Comparison of ENCODE assay signal across 15 cellular contexts in genomic region chr17:65229596-65229995, GRCh38.
DNase-seq lines count a peak whose midpoint lies in the region; ATAC-seq, FAIRE-seq and TF ChIP-seq lines count a peak whose summit lies in the region.
"Had no signal": no experiment of that assay in that cellular context is flagged by ENCODE, and none has a peak within 500 bp of the region (broad histone marks: within the 10 kb centered on the region; RNA-seq: fewer than 3 reads in every experiment).

No MANE protein-coding gene starts in this region.

- H3K9me2 ChIP-seq in OCI-LY7 (ENCODE audit: insufficient read depth, low read length): no peaks in the 10 kb centered on the region

- H3K9ac ChIP-seq in BLaER1 treated with 17β-estradiol and CSF1 and Interleukin-3, amounts not matched to agents 10 nM and 100 nM: no peak overlapping the region
- no peak overlapping the region for H3K9ac ChIP-seq in K562 (ENCODE audit: insufficient read depth in 1 of 2, low read depth in 2 of 2, low read length in 2 of 2)

- TF ChIP-seq POLR2A in K562 (conservative IDR thresholded peaks at IDR 0.05): no peak

- BruUV-seq in OCI-LY7 (replicated peaks; lab: Mats Ljungman, UMichigan) (no TSS peak), K562 (replicated peaks; lab: Mats Ljungman, UMichigan) (no TSS peak)

- H3K9me3 ChIP-seq in BLaER1 treated with 17β-estradiol and CSF1 and Interleukin-3, amounts not matched to agents 10 nM and 100 nM (replicated peaks in 1 of 11): peaks cover 0 to 15% (median 0%) of the 10 kb centered on the region in 11 experiments; a peak in 4 of 22 replicates
- H3K9me3 ChIP-seq in OCI-LY7 (ENCODE audit: low read length) (no peaks in the 10 kb centered on the region), K562 (replicated peaks; ENCODE audit: control insufficient read depth, insufficient read depth, low read depth, low read length) (no peaks in the 10 kb centered on the region)
- H3K9me3 ChIP-seq: gastrocnemius medialis, pancreas, thyroid gland had no signal

- CTCF ChIA-PET in OCI-LY7 (lab: Charles Lee; ENCODE audit: unreplicated experiment): no interaction called here
- CTCF ChIA-PET in K562 (lab: Yijun Ruan, JAX; ENCODE audit: low intra/inter-chr PET ratio): no interaction called here

- H3K79me2 ChIP-seq in OCI-LY7 (ENCODE audit: insufficient read depth, low read depth, low read length): no peaks in the 10 kb centered on the region
- no peaks in the 10 kb centered on the region for H3K79me2 ChIP-seq in K562 (ENCODE audit: control insufficient read depth, insufficient read depth, low read length)

- peak overlapping the region; percentile 65 to 95 (median 78) for H3K4me2 ChIP-seq in BLaER1 treated with 17β-estradiol and CSF1 and Interleukin-3, amounts not matched to agents 10 nM and 100 nM
- H3K4me2 ChIP-seq in OCI-LY7 (ENCODE audit: low read length) (no peak overlapping the region), K562 (ENCODE audit: insufficient read depth, low read length) (no peak overlapping the region; the same call in 1 of the 2 replicates)

- in situ Hi-C loops in K562 (cut with MboI): no loop called here

- no peak for TF ChIP-seq RAD21 in K562 (CRISPR knock-in tag; conservative IDR thresholded peaks at IDR 0.05 in 1 of 2, IDR thresholded peaks at IDR 0.05 in 1 of 2)

- intact Hi-C loops in OCI-LY7 (cut with micrococcal nuclease; ENCODE audit: unreplicated experiment): no loop called here
- intact Hi-C loops in K562 (cut with micrococcal nuclease): no loop called here

- no peaks in the 10 kb centered on the region for H3K9me1 ChIP-seq in K562 (ENCODE audit: control insufficient read depth, insufficient read depth, low read length)

- ATAC-seq in GM19328 (IDR thresholded peaks at IDR 0.05; ENCODE audit: unreplicated experiment): peak; percentile 10
- ATAC-seq in K562: no peak
- no peak for ATAC-seq in GM19351 (IDR thresholded peaks at IDR 0.05; ENCODE audit: unreplicated experiment)
- ATAC-seq: gastrocnemius medialis, HepG2 had no signal

- no peak for TF ChIP-seq CTCF in OCI-LY7 (conservative IDR thresholded peaks at IDR 0.05; ENCODE audit: low read length)
- no peak for TF ChIP-seq CTCF in K562 (IDR thresholded peaks at IDR 0.05 in 2 of 3, conservative IDR thresholded peaks at IDR 0.05 in 1 of 3; ENCODE audit: insufficient read depth in 2 of 3, low read depth in 1 of 3, low read length in 3 of 3)
- TF ChIP-seq CTCF in GM10266 (IDR thresholded peaks at IDR 0.05; ENCODE audit: control insufficient read depth, insufficient read depth, low read depth, missing control alignments): no peak

- peak overlapping the region in 3 of 11 experiments; percentile 4 to 59 (median 15); a peak in 4 of 22 replicates for H3K27ac ChIP-seq in BLaER1 treated with 17β-estradiol and CSF1 and Interleukin-3, amounts not matched to agents 10 nM and 100 nM
- H3K27ac ChIP-seq in OCI-LY7 (ENCODE audit: low read depth, low read length, poor library complexity, severe bottlenecking) (no peak overlapping the region), K562 (ENCODE audit: extremely low read depth, low read depth, low read length) (peak overlapping the region; percentile 48; the same call in 1 of the 3 replicates)
- H3K27ac ChIP-seq: gastrocnemius medialis, pancreas, thyroid gland had no signal

- no peak for DNase-seq in OCI-LY7 (ENCODE audit: low spot score)
- DNase-seq in K562 (ENCODE audit: extremely low read depth in 1 of 4, low spot score in 3 of 4): no peak
- no peak for DNase-seq in NCI-H446 (lab: John Stamatoyannopoulos, UW)
- DNase-seq in HUDEP-2 (lab: John Stamatoyannopoulos, UW; ENCODE audit: unreplicated experiment in 76 of 76): no peak
- no peak for DNase-seq in GM10266 (ENCODE audit: extremely low spot score)
- DNase-seq: gastrocnemius medialis, kidney, NCI-H1694 treated with DMSO at 0.1 percent for 48 hours, pancreas, thyroid gland had no signal

- POLR2A ChIA-PET in OCI-LY7 (lab: Charles Lee) (no interaction called here), K562 (lab: Yijun Ruan, JAX) (interaction anchor here (0.6 to 1.3 kb wide), 2 partner anchors 19 to 1297 kb away, joined by 3 read pairs; no protein-coding TSS in a partner anchor)

- H3K4me1 ChIP-seq in BLaER1 treated with 17β-estradiol and CSF1 and Interleukin-3, amounts not matched to agents 10 nM and 100 nM: peaks cover 22 to 30% (median 24%) of the 10 kb centered on the region in 10 experiments
- H3K4me1 ChIP-seq in OCI-LY7 (ENCODE audit: insufficient read depth, low read length, poor library complexity, severe bottlenecking) (no peaks in the 10 kb centered on the region), K562 (replicated peaks in 1 of 2; ENCODE audit: control insufficient read depth in 2 of 2, insufficient read depth in 2 of 2, low read length in 2 of 2) (peaks cover 17 to 22% of the 10 kb centered on the region in 2 experiments)
- H3K4me1 ChIP-seq: gastrocnemius medialis, pancreas had no signal

- H2AFZ ChIP-seq in OCI-LY7 (ENCODE audit: low read length) (peak overlapping the region; percentile 40; the same call in 1 of the 2 replicates), K562 (ENCODE audit: low read depth, low read length) (peak overlapping the region; percentile 36; the same call in 1 of the 2 replicates)

- H3K4me3 ChIP-seq in BLaER1 treated with 17β-estradiol and CSF1 and Interleukin-3, amounts not matched to agents 10 nM and 100 nM: no peak overlapping the region
- H3K4me3 ChIP-seq in OCI-LY7 (ENCODE audit: low read depth, low read length, poor library complexity, severe bottlenecking): no peak overlapping the region
- H3K4me3 ChIP-seq in K562: no peak overlapping the region
- H3K4me3 ChIP-seq: gastrocnemius medialis, pancreas, thyroid gland had no signal

- WGBS in K562 (ENCODE audit: insufficient coverage, low coverage, missing lambda C conversion rate): 70% methylated on average over 3 of the region's 3 CpGs

- no peak for TF ChIP-seq EP300 in K562 (IDR thresholded peaks at IDR 0.05; ENCODE audit: low read length)

- H3K27me3 ChIP-seq in BLaER1 treated with 17β-estradiol and CSF1 and Interleukin-3, amounts not matched to agents 10 nM and 100 nM: peaks cover 0 to 63% (median 0%) of the 10 kb centered on the region in 11 experiments; a peak in 10 of 22 replicates
- H3K27me3 ChIP-seq in K562 (ENCODE audit: control insufficient read depth in 2 of 2, insufficient read depth in 2 of 2, low read length in 2 of 2): peaks cover 10 to 16% of the 10 kb centered on the region in 2 experiments; a peak in 3 of 5 replicates
- H3K27me3 ChIP-seq: pancreas, thyroid gland had no signal

- no peaks in the 10 kb centered on the region for H3K36me3 ChIP-seq in BLaER1 treated with 17β-estradiol and CSF1 and Interleukin-3, amounts not matched to agents 10 nM and 100 nM
- H3K36me3 ChIP-seq in OCI-LY7 (ENCODE audit: insufficient read depth, low read length) (no peaks in the 10 kb centered on the region), K562 (ENCODE audit: control insufficient read depth, insufficient read depth, low read length) (no peaks in the 10 kb centered on the region)
- H3K36me3 ChIP-seq: gastrocnemius medialis, pancreas, thyroid gland had no signal

- H4K20me1 ChIP-seq in BLaER1 treated with 17β-estradiol and CSF1 and Interleukin-3, amounts not matched to agents 10 nM and 100 nM: peaks cover 0 to 78% (median 0%) of the 10 kb centered on the region in 11 experiments; a peak in 7 of 22 replicates
- no peaks in the 10 kb centered on the region for H4K20me1 ChIP-seq in OCI-LY7 (ENCODE audit: insufficient read depth, low read length)
- peaks cover 7% of the 10 kb centered on the region; the same call in 1 of the 2 replicates for H4K20me1 ChIP-seq in K562 (replicated peaks; ENCODE audit: control insufficient read depth, insufficient read depth, low read length)

- FAIRE-seq in K562 (lab: Jason Lieb, UNC): no peak
- FAIRE-seq: endometrium, HepG2, kidney, pancreas had no signal

TF ChIP-seq in K562, 482 proteins besides CTCF, POLR2A, EP300 and RAD21:
- no peak for TF ChIP-seq PHB (CRISPR knock-in tag; IDR thresholded peaks at IDR 0.05)
- TF ChIP-seq SMARCB1 (IDR thresholded peaks at IDR 0.05; ENCODE audit: insufficient read length, low read depth): no peak
- TF ChIP-seq SPI1 (IDR thresholded peaks at IDR 0.05; ENCODE audit: borderline replicate concordance, low read depth, low read length): 0 out of 2 replicates have a peak, but pooled peaks have one; percentile 12
- TF ChIP-seq KHSRP (IDR thresholded peaks at IDR 0.05): no peak
TF ChIP-seq in K562: peak in this region for 1.

Comparison
In these comparisons a context has a peak if more than half of its experiments do, and no peak if none do; other contexts are left out.
1. H3K4me2 ChIP-seq: peak in BLaER1 treated with 17β-estradiol and CSF1 and Interleukin-3, amounts not matched to agents 10 nM and 100 nM (11 of 11); none in OCI-LY7 (single experiment) and K562 (single experiment).